ENCODE assay signal across 32 cellular contexts in genomic region chr3:30733229-30733628, GRCh38.
"Had no signal": no experiment of that assay in that cellular context is flagged by ENCODE, and none has a peak within 500 bp of the region (broad histone marks: within the 10 kb centered on the region; RNA-seq: fewer than 3 reads in every experiment).

No MANE protein-coding gene starts in this region.

- H3K27me3 Mint-ChIP-seq: activated CD8-positive, alpha-beta T cell treated with anti-CD3 and anti-CD28 coated beads for 36 hours; activated naive CD8-positive, alpha-beta T cell; activated T-helper 17 cell treated with anti-CD3 and anti-CD28 coated beads, Interleukin-2, amount 50 U/mL, for 72 hours had no signal

- H3K4me3 ChIP-seq: ascending aorta, breast epithelium, cardiac muscle cell, colonic mucosa, gastrocnemius medialis, heart left ventricle had no signal

- H3K36me3 ChIP-seq: ascending aorta, breast epithelium, cardiac muscle cell, colonic mucosa, gastrocnemius medialis, heart left ventricle, WERI-Rb-1 had no signal

- H3K27me3 ChIP-seq: ascending aorta, breast epithelium, cardiac muscle cell, colonic mucosa, foreskin keratinocyte, gastrocnemius medialis, heart left ventricle had no signal

- H3K9me3 ChIP-seq: ascending aorta, breast epithelium, colonic mucosa, gastrocnemius medialis, heart left ventricle had no signal

- DNase-seq: activated B cell treated with CpG ODN at 0.5 μM for 24 hours; activated CD4-positive, alpha-beta T cell treated with anti-CD3 and anti-CD28 coated beads for 48 hours; activated CD4-positive, alpha-beta T cell treated with anti-CD3 and anti-CD28 coated beads, Interleukin-2, amount 50 U/mL, for 1 hour; activated CD4-positive, alpha-beta T cell treated with anti-CD3 and anti-CD28 coated beads, Interleukin-2, amount 50 U/mL, for 48 hours; activated CD8-positive, alpha-beta memory T cell treated with anti-CD3 and anti-CD28 coated beads for 24 hours; activated CD8-positive, alpha-beta T cell treated with anti-CD3 and anti-CD28 coated beads for 36 hours; activated effector memory CD4-positive, alpha-beta T cell treated with Interleukin-2 at 50 U/mL for 16 hours; activated gamma-delta T cell treated with Interleukin-2 at 50 U/mL for 16 hours; activated naive CD4-positive, alpha-beta T cell treated with anti-CD3 and anti-CD28 coated beads, Interleukin-2, amount 50 U/mL, for 16 hours; activated naive CD4-positive, alpha-beta T cell treated with Interleukin-2 at 50 U/mL for 16 hours; activated T-cell treated with anti-CD3 and anti-CD28 coated beads, Interleukin-2, amount 50 U/mL, for 4 hours; central memory CD4-positive, alpha-beta T cell; cerebellar nuclear complex; colonic mucosa; effector CD8-positive, alpha-beta T cell; endodermal cell; foreskin keratinocyte; gastrocnemius medialis; glutamatergic neuron; heart left ventricle; hypothalamus; T1000; WERI-Rb-1 had no signal

- ATAC-seq: activated CD4-positive, CD25-positive, alpha-beta regulatory T cell treated with anti-CD3 and anti-CD28 coated beads, Interleukin-2, amount 50 U/mL, for 24 hours; activated CD8-positive, alpha-beta T cell treated with anti-CD3 and anti-CD28 coated beads for 36 hours; activated T-cell treated with anti-CD3 and anti-CD28 coated beads, Interleukin-2, amount 50 U/mL, for 4 hours; activated T-helper 17 cell treated with anti-CD3 and anti-CD28 coated beads, Interleukin-2, amount 50 U/mL, for 72 hours; esophagus mucosa; foreskin keratinocyte; gastrocnemius medialis; heart left ventricle had no signal

- H3K4me3 Mint-ChIP-seq: activated B cell treated with CpG ODN at 0.5 μM for 24 hours; activated CD8-positive, alpha-beta T cell treated with anti-CD3 and anti-CD28 coated beads for 36 hours; activated naive CD8-positive, alpha-beta T cell; activated T-cell treated with anti-CD3 and anti-CD28 coated beads, Interleukin-2, amount 50 U/mL, for 4 hours; activated T-helper 17 cell treated with anti-CD3 and anti-CD28 coated beads, Interleukin-2, amount 50 U/mL, for 72 hours; endodermal cell; T-helper 2 cell treated with Interferon-gamma antibody and Interleukin-4, amounts not matched to agents 5 μg/mL and 100 μg/mL, for 36 hours had no signal

- H3K4me1 ChIP-seq: breast epithelium, colonic mucosa, foreskin keratinocyte had no signal

- H3K36me3 Mint-ChIP-seq: activated naive CD8-positive, alpha-beta T cell; brain had no signal

- H3K4me1 Mint-ChIP-seq: activated B cell treated with CpG ODN at 0.5 μM for 24 hours; activated T-helper 17 cell treated with anti-CD3 and anti-CD28 coated beads, Interleukin-2, amount 50 U/mL, for 72 hours; endodermal cell had no signal

- H3K27ac Mint-ChIP-seq: activated B cell treated with CpG ODN at 0.5 μM for 24 hours; activated CD8-positive, alpha-beta T cell treated with anti-CD3 and anti-CD28 coated beads for 36 hours; activated naive CD8-positive, alpha-beta T cell; activated T-helper 17 cell treated with anti-CD3 and anti-CD28 coated beads, Interleukin-2, amount 50 U/mL, for 72 hours; endodermal cell; T-helper 2 cell treated with Interferon-gamma antibody and Interleukin-4, amounts not matched to agents 5 μg/mL and 100 μg/mL, for 36 hours had no signal

- H3K27ac ChIP-seq: ascending aorta, breast epithelium, cardiac muscle cell, colonic mucosa, foreskin keratinocyte, gastrocnemius medialis, heart left ventricle, WERI-Rb-1 had no signal

- H3K9me3 Mint-ChIP-seq: activated B cell treated with CpG ODN at 0.5 μM for 24 hours; activated CD8-positive, alpha-beta T cell treated with anti-CD3 and anti-CD28 coated beads for 36 hours; activated T-cell treated with anti-CD3 and anti-CD28 coated beads, Interleukin-2, amount 50 U/mL, for 4 hours; activated T-helper 17 cell treated with anti-CD3 and anti-CD28 coated beads, Interleukin-2, amount 50 U/mL, for 72 hours had no signal
